In the genomic region with DNA sequence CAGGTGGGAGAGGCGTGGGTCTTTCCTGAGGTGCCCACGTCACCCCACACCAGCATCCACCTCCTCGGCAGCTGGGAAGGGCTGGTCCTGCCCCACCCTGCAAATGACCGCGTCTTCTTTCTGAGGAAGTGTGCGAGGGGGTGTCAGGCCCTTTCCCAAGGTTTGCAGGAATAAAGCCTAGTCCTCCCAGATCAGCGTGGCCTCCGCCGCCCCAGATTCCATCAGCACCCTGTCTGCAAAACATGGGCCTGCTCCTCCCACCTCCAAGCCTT, we compare ENCODE assay signal across 1 cellular context.
TF ChIP-seq lines count a peak whose summit lies in the region.

No MANE protein-coding gene starts in this region.

TF ChIP-seq in H1, 55 proteins besides CTCF, POLR2A, EP300 and RAD21:
- TF ChIP-seq JUND (IDR thresholded peaks at IDR 0.05; ENCODE audit: low read length) (no peak), SP4 (IDR thresholded peaks at IDR 0.05; ENCODE audit: low read length) (no peak), RNF2 (IDR thresholded peaks at IDR 0.05; ENCODE audit: borderline replicate concordance, low read depth, low read length, missing control alignments, poor library complexity, severe bottlenecking) (no peak), BACH1 (IDR thresholded peaks at IDR 0.05; ENCODE audit: low read length) (no peak), TCF12 (IDR thresholded peaks at IDR 0.05; ENCODE audit: low read depth, low read length) (no peak), MAFK (IDR thresholded peaks at IDR 0.05; ENCODE audit: low read depth, low read length) (no peak), YY1 (IDR thresholded peaks at IDR 0.05; ENCODE audit: low read depth, low read length) (no peak), NANOG (IDR thresholded peaks at IDR 0.05; ENCODE audit: insufficient read depth, low read depth, low read length, poor library complexity, severe bottlenecking) (no peak), RBBP5 (IDR thresholded peaks at IDR 0.05; ENCODE audit: borderline replicate concordance, low read depth, low read length) (no peak), GTF2F1 (IDR thresholded peaks at IDR 0.05; ENCODE audit: borderline replicate concordance, low read depth, low read length) (no peak), POLR2AphosphoS5 (IDR thresholded peaks at IDR 0.05; ENCODE audit: low read depth, low read length) (no peak), TAF1 (IDR thresholded peaks at IDR 0.05; ENCODE audit: low read depth, low read length) (no peak), JUN (IDR thresholded peaks at IDR 0.05; ENCODE audit: low read depth, low read length) (no peak), SAP30 (IDR thresholded peaks at IDR 0.05; ENCODE audit: insufficient read depth, insufficient replicate concordance, low read length) (no peak), CREB1 (IDR thresholded peaks at IDR 0.05) (no peak)
- TF ChIP-seq, protein P1, sequence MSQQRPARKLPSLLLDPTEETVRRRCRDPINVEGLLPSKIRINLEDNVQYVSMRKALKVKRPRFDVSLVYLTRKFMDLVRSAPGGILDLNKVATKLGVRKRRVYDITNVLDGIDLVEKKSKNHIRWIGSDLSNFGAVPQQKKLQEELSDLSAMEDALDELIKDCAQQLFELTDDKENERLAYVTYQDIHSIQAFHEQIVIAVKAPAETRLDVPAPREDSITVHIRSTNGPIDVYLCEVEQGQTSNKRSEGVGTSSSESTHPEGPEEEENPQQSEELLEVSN (IDR thresholded peaks at IDR 0.05), result no peak
- TF ChIP-seq, protein P2, sequence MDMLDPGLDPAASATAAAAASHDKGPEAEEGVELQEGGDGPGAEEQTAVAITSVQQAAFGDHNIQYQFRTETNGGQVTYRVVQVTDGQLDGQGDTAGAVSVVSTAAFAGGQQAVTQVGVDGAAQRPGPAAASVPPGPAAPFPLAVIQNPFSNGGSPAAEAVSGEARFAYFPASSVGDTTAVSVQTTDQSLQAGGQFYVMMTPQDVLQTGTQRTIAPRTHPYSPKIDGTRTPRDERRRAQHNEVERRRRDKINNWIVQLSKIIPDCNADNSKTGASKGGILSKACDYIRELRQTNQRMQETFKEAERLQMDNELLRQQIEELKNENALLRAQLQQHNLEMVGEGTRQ (IDR thresholded peaks at IDR 0.05; ENCODE audit: low read length), result no peak
